In the genomic region with DNA sequence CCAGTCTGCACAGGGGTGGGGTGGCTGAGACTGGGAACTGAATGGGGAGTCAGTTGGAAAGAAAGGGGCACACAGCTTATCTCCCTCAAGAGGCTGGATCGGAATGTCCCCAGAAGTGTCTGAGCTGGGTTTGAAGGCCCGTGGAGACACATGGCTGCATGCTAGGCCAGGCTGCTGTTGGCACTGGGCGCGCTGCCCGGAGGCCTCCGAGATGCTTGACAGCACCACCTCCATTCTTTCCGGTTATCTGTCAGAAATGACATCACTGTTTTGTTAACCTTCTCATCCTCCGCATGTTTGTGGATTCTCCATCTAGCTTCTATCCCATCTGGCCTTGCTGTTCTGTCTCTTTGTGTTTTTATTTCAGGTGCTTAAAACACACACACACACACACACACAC, we compare ENCODE assay signal across 1 cellular context.
TF ChIP-seq lines count a peak whose summit lies in the region.

No MANE protein-coding gene starts in this region.

TF ChIP-seq in GM23338, 12 proteins besides CTCF, POLR2A, EP300 and RAD21 (continued from another document):
- TF ChIP-seq, protein P1, sequence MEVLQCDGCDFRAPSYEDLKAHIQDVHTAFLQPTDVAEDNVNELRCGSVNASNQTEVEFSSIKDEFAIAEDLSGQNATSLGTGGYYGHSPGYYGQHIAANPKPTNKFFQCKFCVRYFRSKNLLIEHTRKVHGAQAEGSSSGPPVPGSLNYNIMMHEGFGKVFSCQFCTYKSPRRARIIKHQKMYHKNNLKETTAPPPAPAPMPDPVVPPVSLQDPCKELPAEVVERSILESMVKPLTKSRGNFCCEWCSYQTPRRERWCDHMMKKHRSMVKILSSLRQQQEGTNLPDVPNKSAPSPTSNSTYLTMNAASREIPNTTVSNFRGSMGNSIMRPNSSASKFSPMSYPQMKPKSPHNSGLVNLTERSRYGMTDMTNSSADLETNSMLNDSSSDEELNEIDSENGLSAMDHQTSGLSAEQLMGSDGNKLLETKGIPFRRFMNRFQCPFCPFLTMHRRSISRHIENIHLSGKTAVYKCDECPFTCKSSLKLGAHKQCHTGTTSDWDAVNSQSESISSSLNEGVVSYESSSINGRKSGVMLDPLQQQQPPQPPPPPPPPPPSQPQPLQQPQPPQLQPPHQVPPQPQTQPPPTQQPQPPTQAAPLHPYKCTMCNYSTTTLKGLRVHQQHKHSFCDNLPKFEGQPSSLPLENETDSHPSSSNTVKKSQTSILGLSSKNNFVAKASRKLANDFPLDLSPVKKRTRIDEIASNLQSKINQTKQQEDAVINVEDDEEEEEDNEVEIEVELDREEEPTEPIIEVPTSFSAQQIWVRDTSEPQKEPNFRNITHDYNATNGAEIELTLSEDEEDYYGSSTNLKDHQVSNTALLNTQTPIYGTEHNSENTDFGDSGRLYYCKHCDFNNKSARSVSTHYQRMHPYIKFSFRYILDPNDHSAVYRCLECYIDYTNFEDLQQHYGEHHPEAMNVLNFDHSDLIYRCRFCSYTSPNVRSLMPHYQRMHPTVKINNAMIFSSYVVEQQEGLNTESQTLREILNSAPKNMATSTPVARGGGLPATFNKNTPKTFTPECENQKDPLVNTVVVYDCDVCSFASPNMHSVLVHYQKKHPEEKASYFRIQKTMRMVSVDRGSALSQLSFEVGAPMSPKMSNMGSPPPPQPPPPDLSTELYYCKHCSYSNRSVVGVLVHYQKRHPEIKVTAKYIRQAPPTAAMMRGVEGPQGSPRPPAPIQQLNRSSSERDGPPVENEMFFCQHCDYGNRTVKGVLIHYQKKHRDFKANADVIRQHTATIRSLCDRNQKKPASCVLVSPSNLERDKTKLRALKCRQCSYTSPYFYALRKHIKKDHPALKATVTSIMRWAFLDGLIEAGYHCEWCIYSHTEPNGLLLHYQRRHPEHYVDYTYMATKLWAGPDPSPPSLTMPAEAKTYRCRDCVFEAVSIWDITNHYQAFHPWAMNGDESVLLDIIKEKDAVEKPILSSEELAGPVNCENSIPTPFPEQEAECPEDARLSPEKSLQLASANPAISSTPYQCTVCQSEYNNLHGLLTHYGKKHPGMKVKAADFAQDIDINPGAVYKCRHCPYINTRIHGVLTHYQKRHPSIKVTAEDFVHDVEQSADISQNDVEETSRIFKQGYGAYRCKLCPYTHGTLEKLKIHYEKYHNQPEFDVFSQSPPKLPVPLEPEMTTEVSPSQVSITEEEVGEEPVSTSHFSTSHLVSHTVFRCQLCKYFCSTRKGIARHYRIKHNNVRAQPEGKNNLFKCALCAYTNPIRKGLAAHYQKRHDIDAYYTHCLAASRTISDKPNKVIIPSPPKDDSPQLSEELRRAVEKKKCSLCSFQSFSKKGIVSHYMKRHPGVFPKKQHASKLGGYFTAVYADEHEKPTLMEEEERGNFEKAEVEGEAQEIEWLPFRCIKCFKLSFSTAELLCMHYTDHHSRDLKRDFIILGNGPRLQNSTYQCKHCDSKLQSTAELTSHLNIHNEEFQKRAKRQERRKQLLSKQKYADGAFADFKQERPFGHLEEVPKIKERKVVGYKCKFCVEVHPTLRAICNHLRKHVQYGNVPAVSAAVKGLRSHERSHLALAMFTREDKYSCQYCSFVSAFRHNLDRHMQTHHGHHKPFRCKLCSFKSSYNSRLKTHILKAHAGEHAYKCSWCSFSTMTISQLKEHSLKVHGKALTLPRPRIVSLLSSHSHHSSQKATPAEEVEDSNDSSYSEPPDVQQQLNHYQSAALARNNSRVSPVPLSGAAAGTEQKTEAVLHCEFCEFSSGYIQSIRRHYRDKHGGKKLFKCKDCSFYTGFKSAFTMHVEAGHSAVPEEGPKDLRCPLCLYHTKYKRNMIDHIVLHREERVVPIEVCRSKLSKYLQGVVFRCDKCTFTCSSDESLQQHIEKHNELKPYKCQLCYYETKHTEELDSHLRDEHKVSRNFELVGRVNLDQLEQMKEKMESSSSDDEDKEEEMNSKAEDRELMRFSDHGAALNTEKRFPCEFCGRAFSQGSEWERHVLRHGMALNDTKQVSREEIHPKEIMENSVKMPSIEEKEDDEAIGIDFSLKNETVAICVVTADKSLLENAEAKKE (CRISPR knock-in tag; IDR thresholded peaks at IDR 0.05) = no peak
- no peak for TF ChIP-seq CREB1 (CRISPR knock-in tag; IDR thresholded peaks at IDR 0.05; ENCODE audit: low read depth)
- TF ChIP-seq NANOG (IDR thresholded peaks at IDR 0.05; ENCODE audit: borderline replicate concordance) = no peak
- TF ChIP-seq, protein P2, sequence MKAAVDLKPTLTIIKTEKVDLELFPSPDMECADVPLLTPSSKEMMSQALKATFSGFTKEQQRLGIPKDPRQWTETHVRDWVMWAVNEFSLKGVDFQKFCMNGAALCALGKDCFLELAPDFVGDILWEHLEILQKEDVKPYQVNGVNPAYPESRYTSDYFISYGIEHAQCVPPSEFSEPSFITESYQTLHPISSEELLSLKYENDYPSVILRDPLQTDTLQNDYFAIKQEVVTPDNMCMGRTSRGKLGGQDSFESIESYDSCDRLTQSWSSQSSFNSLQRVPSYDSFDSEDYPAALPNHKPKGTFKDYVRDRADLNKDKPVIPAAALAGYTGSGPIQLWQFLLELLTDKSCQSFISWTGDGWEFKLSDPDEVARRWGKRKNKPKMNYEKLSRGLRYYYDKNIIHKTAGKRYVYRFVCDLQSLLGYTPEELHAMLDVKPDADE (IDR thresholded peaks at IDR 0.05) = no peak
